8 cellular contexts compared by ENCODE assay signal in genomic region chr6:13427346-13427745, GRCh38.
DNase-seq lines count a peak whose midpoint lies in the region; ATAC-seq and TF ChIP-seq lines count a peak whose summit lies in the region.

No MANE protein-coding gene starts in this region.

- no peak for DNase-seq in activated naive CD4-positive, alpha-beta T cell treated with anti-CD3 and anti-CD28 coated beads, Interleukin-2, amount 50 U/mL, for 16 hours
- DNase-seq in dorsolateral prefrontal cortex (no peak), GDM1 (lab: John Stamatoyannopoulos, UW) (no peak), brain microvascular endothelial cell (no peak), foreskin keratinocyte (no peak)

- H3K9me3 ChIP-seq in stomach smooth muscle (ENCODE audit: control insufficient read depth in 2 of 2, low read length in 2 of 2), result no peaks in the 10 kb centered on the region

- no peaks in the 10 kb centered on the region for H3K36me3 ChIP-seq in stomach smooth muscle (ENCODE audit: control insufficient read depth in 2 of 2, insufficient read depth in 2 of 2, low read length in 2 of 2)
- H3K36me3 ChIP-seq in brain microvascular endothelial cell (replicated peaks), result no peaks in the 10 kb centered on the region

- H3K27ac ChIP-seq in dorsolateral prefrontal cortex (peak overlapping the region in 30 of 59 donors; percentile 0 to 81 (median 60)), stomach smooth muscle (ENCODE audit: low read length) (peak overlapping the region; percentile 93), brain microvascular endothelial cell (no peak overlapping the region), foreskin keratinocyte (no peak overlapping the region)

- peak; percentile 19 for ATAC-seq in HG03064 (IDR thresholded peaks at IDR 0.05; ENCODE audit: low read depth, unreplicated experiment)
- no peak for ATAC-seq in foreskin keratinocyte

- no peaks in the 10 kb centered on the region for H3K36me3 Mint-ChIP-seq in activated naive CD4-positive, alpha-beta T cell treated with anti-CD3 and anti-CD28 coated beads, Interleukin-2, amount 50 U/mL, for 24 hours

- peak overlapping the region; percentile 91 for H3K27ac Mint-ChIP-seq in activated naive CD4-positive, alpha-beta T cell treated with anti-CD3 and anti-CD28 coated beads, Interleukin-2, amount 50 U/mL, for 24 hours

- in situ Hi-C loops in brain microvascular endothelial cell (cut with HindIII; ENCODE audit: low pct_ligation_motif_present, low sequenced_read_pairs), result no loop called here

- peaks cover 58% of the 10 kb centered on the region for H3K4me1 ChIP-seq in stomach smooth muscle (ENCODE audit: control insufficient read depth, insufficient read depth, low read length)
- no peaks in the 10 kb centered on the region for H3K4me1 ChIP-seq in foreskin keratinocyte

- no peaks in the 10 kb centered on the region for H3K27me3 Mint-ChIP-seq in activated naive CD4-positive, alpha-beta T cell treated with anti-CD3 and anti-CD28 coated beads, Interleukin-2, amount 50 U/mL, for 24 hours

- H3K27me3 ChIP-seq in dorsolateral prefrontal cortex (no peaks in the 10 kb centered on the region), stomach smooth muscle (ENCODE audit: control insufficient read depth in 1 of 2, insufficient read depth in 2 of 2, low read length in 2 of 2) (no peaks in the 10 kb centered on the region), brain microvascular endothelial cell (replicated peaks) (no peaks in the 10 kb centered on the region), foreskin keratinocyte (no peaks in the 10 kb centered on the region)

- peaks cover 69% of the 10 kb centered on the region for H3K4me1 Mint-ChIP-seq in activated naive CD4-positive, alpha-beta T cell treated with anti-CD3 and anti-CD28 coated beads, Interleukin-2, amount 50 U/mL, for 24 hours

- H3K4me3 Mint-ChIP-seq in activated naive CD4-positive, alpha-beta T cell treated with anti-CD3 and anti-CD28 coated beads, Interleukin-2, amount 50 U/mL, for 24 hours, result peak overlapping the region; percentile 77

- H3K4me3 ChIP-seq in dorsolateral prefrontal cortex, result no peak overlapping the region
- H3K4me3 ChIP-seq in stomach smooth muscle (ENCODE audit: low read length in 2 of 2), result no peak overlapping the region
- no peak overlapping the region for H3K4me3 ChIP-seq in brain microvascular endothelial cell (ENCODE audit: low read depth, low read length)

- intact Hi-C loops in dorsolateral prefrontal cortex (cut with DNase I), result no loop called here

- TF ChIP-seq CTCF in dorsolateral prefrontal cortex (IDR thresholded peaks at IDR 0.05 in 54 of 56, conservative IDR thresholded peaks at IDR 0.05 in 2 of 56; ENCODE audit: low read depth in 1 of 56, partially characterized antibody in 56 of 56) (no peak), brain microvascular endothelial cell (IDR thresholded peaks at IDR 0.05; ENCODE audit: low read depth, low read length, missing control alignments) (no peak), foreskin keratinocyte (conservative IDR thresholded peaks at IDR 0.05) (no peak)

- no peaks in the 10 kb centered on the region for H3K9me3 Mint-ChIP-seq in activated naive CD4-positive, alpha-beta T cell treated with anti-CD3 and anti-CD28 coated beads, Interleukin-2, amount 50 U/mL, for 24 hours

- no peak overlapping the region for H3K9ac ChIP-seq in stomach smooth muscle (ENCODE audit: low read length in 2 of 2)

Comparison
In these comparisons a context has a peak if more than half of its experiments do, and no peak if none do; other contexts are left out.
1. H3K27ac ChIP-seq: peak in dorsolateral prefrontal cortex (30 of 59) and stomach smooth muscle (single experiment); none in brain microvascular endothelial cell (single experiment) and foreskin keratinocyte (single experiment).